Comparison of ENCODE assay signal across 1 cellular context in genomic region chr17:40548982-40549680, GRCh38.
TF ChIP-seq lines count a peak whose summit lies in the region.

No MANE protein-coding gene starts in this region.

TF ChIP-seq in HepG2, 621 proteins besides CTCF, POLR2A, EP300 and RAD21 (continued from another document and continues in another):
- TF ChIP-seq ZBTB25 (CRISPR knock-in tag; IDR thresholded peaks at IDR 0.05) (peak; percentile 98), FOSL2 (CRISPR knock-in tag; IDR thresholded peaks at IDR 0.05) (peak; percentile 92), ZNF746 (CRISPR knock-in tag; IDR thresholded peaks at IDR 0.05) (peak; percentile 82), CEBPB (IDR thresholded peaks at IDR 0.05; ENCODE audit: borderline replicate concordance, low read depth, low read length) (peak; percentile 99), HOXA3 (CRISPR knock-in tag; IDR thresholded peaks at IDR 0.05) (peak; percentile 93), ZNF354B (CRISPR knock-in tag; IDR thresholded peaks at IDR 0.05) (no peak), BORCS8-MEF2B (CRISPR knock-in tag; IDR thresholded peaks at IDR 0.05) (no peak), KDM5A (IDR thresholded peaks at IDR 0.05; ENCODE audit: borderline replicate concordance, low read length) (no peak), CEBPG (CRISPR knock-in tag; IDR thresholded peaks at IDR 0.05) (peak; percentile 100), ZNF3 (CRISPR knock-in tag; IDR thresholded peaks at IDR 0.05) (peak; percentile 72), SP1 (IDR thresholded peaks at IDR 0.05) (no peak), SP1 (CRISPR knock-in tag; IDR thresholded peaks at IDR 0.05) (0 out of 2 replicates have a peak, but pooled peaks have one; percentile 25), ZNF12 (CRISPR knock-in tag; IDR thresholded peaks at IDR 0.05) (peak; percentile 84), TAF15 (IDR thresholded peaks at IDR 0.05; ENCODE audit: low read depth, low read length, poor library complexity, severe bottlenecking) (no peak), STAT6 (CRISPR knock-in tag; IDR thresholded peaks at IDR 0.05; ENCODE audit: borderline replicate concordance) (peak; percentile 75), REXO4 (CRISPR knock-in tag; IDR thresholded peaks at IDR 0.05; ENCODE audit: borderline replicate concordance) (no peak), CBX5 (CRISPR knock-in tag; IDR thresholded peaks at IDR 0.05; ENCODE audit: borderline replicate concordance) (peak; percentile 93), ZNF367 (CRISPR knock-in tag; IDR thresholded peaks at IDR 0.05; ENCODE audit: borderline replicate concordance) (no peak), MED13 (CRISPR knock-in tag; IDR thresholded peaks at IDR 0.05) (peak; percentile 37; the same call in 1 of the 2 replicates), ZNF776 (CRISPR knock-in tag; IDR thresholded peaks at IDR 0.05) (no peak), HES4 (CRISPR knock-in tag; IDR thresholded peaks at IDR 0.05; ENCODE audit: borderline replicate concordance) (no peak; the same call in 1 of the 2 replicates), ZC3H4 (CRISPR knock-in tag; IDR thresholded peaks at IDR 0.05; ENCODE audit: borderline replicate concordance) (no peak), ATF7-NPFF (CRISPR knock-in tag; IDR thresholded peaks at IDR 0.05; ENCODE audit: low read depth) (no peak), HIVEP1 (CRISPR knock-in tag; IDR thresholded peaks at IDR 0.05) (no peak; the same call in 1 of the 2 replicates), ZFP1 (CRISPR knock-in tag; IDR thresholded peaks at IDR 0.05) (peak; percentile 98), ZNF75D (CRISPR knock-in tag; IDR thresholded peaks at IDR 0.05; ENCODE audit: borderline replicate concordance) (no peak), JUND (CRISPR knock-in tag; IDR thresholded peaks at IDR 0.05) (peak; percentile 90), MAZ (IDR thresholded peaks at IDR 0.05; ENCODE audit: borderline replicate concordance, low read depth, low read length) (no peak), MAZ (CRISPR knock-in tag; IDR thresholded peaks at IDR 0.05; ENCODE audit: low read depth) (peak; percentile 45; the same call in 1 of the 2 replicates), GTF3A (CRISPR knock-in tag; conservative IDR thresholded peaks at IDR 0.05) (no peak), ZNF788 (CRISPR knock-in tag; IDR thresholded peaks at IDR 0.05; ENCODE audit: borderline replicate concordance) (peak; percentile 92; the same call in 1 of the 2 replicates), ZNF567 (CRISPR knock-in tag; IDR thresholded peaks at IDR 0.05; ENCODE audit: borderline replicate concordance) (peak; percentile 98), NCOA5 (CRISPR knock-in tag; IDR thresholded peaks at IDR 0.05) (no peak), FOXP1 (IDR thresholded peaks at IDR 0.05) (no peak), FOXP1 (CRISPR knock-in tag; IDR thresholded peaks at IDR 0.05) (peak; percentile 98), KLF12 (CRISPR knock-in tag; IDR thresholded peaks at IDR 0.05; ENCODE audit: borderline replicate concordance) (peak; percentile 52; the same call in 1 of the 2 replicates), KLF11 (CRISPR knock-in tag; IDR thresholded peaks at IDR 0.05) (peak; percentile 94; the same call in 1 of the 2 replicates), CBX2 (IDR thresholded peaks at IDR 0.05; ENCODE audit: low read depth, low read length) (no peak), CBX2 (CRISPR knock-in tag; IDR thresholded peaks at IDR 0.05; ENCODE audit: low read depth) (no peak), TRIM24 (CRISPR knock-in tag; IDR thresholded peaks at IDR 0.05) (0 out of 2 replicates have a peak, but pooled peaks have one; percentile 53), ZBTB3 (CRISPR knock-in tag; IDR thresholded peaks at IDR 0.05; ENCODE audit: borderline replicate concordance, low read depth) (0 out of 2 replicates have a peak, but pooled peaks have one; percentile 53), KDM3A (CRISPR knock-in tag; IDR thresholded peaks at IDR 0.05; ENCODE audit: low read depth) (peak; percentile 99), ZNF670 (CRISPR knock-in tag; IDR thresholded peaks at IDR 0.05; ENCODE audit: borderline replicate concordance) (peak; percentile 89; the same call in 1 of the 2 replicates), TBP (CRISPR knock-in tag; IDR thresholded peaks at IDR 0.05) (no peak), ZNF329 (CRISPR knock-in tag; IDR thresholded peaks at IDR 0.05; ENCODE audit: low read depth) (peak; percentile 78; the same call in 1 of the 2 replicates), YY1 (IDR thresholded peaks at IDR 0.05; ENCODE audit: insufficient read depth, insufficient replicate concordance, low read depth, low read length) (no peak), ZZZ3 (CRISPR knock-in tag; IDR thresholded peaks at IDR 0.05; ENCODE audit: borderline replicate concordance) (peak; percentile 42; the same call in 1 of the 2 replicates), RNF2 (conservative IDR thresholded peaks at IDR 0.05; ENCODE audit: low read depth) (no peak), KMT2B (CRISPR knock-in tag; IDR thresholded peaks at IDR 0.05) (peak; percentile 71)
- TF ChIP-seq, protein P1, sequence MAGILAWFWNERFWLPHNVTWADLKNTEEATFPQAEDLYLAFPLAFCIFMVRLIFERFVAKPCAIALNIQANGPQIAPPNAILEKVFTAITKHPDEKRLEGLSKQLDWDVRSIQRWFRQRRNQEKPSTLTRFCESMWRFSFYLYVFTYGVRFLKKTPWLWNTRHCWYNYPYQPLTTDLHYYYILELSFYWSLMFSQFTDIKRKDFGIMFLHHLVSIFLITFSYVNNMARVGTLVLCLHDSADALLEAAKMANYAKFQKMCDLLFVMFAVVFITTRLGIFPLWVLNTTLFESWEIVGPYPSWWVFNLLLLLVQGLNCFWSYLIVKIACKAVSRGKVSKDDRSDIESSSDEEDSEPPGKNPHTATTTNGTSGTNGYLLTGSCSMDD (CRISPR knock-in tag; IDR thresholded peaks at IDR 0.05) = no peak
- TF ChIP-seq, protein P2, sequence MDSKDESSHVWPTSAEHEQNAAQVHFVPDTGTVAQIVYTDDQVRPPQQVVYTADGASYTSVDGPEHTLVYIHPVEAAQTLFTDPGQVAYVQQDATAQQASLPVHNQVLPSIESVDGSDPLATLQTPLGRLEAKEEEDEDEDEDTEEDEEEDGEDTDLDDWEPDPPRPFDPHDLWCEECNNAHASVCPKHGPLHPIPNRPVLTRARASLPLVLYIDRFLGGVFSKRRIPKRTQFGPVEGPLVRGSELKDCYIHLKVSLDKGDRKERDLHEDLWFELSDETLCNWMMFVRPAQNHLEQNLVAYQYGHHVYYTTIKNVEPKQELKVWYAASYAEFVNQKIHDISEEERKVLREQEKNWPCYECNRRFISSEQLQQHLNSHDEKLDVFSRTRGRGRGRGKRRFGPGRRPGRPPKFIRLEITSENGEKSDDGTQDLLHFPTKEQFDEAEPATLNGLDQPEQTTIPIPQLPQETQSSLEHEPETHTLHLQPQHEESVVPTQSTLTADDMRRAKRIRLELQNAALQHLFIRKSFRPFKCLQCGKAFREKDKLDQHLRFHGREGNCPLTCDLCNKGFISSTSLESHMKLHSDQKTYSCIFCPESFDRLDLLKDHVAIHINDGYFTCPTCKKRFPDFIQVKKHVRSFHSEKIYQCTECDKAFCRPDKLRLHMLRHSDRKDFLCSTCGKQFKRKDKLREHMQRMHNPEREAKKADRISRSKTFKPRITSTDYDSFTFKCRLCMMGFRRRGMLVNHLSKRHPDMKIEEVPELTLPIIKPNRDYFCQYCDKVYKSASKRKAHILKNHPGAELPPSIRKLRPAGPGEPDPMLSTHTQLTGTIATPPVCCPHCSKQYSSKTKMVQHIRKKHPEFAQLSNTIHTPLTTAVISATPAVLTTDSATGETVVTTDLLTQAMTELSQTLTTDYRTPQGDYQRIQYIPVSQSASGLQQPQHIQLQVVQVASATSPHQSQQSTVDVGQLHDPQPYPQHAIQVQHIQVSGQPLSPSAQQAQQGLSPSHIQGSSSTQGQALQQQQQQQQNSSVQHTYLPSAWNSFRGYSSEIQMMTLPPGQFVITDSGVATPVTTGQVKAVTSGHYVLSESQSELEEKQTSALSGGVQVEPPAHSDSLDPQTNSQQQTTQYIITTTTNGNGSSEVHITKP (CRISPR knock-in tag; IDR thresholded peaks at IDR 0.05; ENCODE audit: low read depth) = peak; percentile 75; the same call in 1 of the 2 replicates
- TF ChIP-seq, protein P3, sequence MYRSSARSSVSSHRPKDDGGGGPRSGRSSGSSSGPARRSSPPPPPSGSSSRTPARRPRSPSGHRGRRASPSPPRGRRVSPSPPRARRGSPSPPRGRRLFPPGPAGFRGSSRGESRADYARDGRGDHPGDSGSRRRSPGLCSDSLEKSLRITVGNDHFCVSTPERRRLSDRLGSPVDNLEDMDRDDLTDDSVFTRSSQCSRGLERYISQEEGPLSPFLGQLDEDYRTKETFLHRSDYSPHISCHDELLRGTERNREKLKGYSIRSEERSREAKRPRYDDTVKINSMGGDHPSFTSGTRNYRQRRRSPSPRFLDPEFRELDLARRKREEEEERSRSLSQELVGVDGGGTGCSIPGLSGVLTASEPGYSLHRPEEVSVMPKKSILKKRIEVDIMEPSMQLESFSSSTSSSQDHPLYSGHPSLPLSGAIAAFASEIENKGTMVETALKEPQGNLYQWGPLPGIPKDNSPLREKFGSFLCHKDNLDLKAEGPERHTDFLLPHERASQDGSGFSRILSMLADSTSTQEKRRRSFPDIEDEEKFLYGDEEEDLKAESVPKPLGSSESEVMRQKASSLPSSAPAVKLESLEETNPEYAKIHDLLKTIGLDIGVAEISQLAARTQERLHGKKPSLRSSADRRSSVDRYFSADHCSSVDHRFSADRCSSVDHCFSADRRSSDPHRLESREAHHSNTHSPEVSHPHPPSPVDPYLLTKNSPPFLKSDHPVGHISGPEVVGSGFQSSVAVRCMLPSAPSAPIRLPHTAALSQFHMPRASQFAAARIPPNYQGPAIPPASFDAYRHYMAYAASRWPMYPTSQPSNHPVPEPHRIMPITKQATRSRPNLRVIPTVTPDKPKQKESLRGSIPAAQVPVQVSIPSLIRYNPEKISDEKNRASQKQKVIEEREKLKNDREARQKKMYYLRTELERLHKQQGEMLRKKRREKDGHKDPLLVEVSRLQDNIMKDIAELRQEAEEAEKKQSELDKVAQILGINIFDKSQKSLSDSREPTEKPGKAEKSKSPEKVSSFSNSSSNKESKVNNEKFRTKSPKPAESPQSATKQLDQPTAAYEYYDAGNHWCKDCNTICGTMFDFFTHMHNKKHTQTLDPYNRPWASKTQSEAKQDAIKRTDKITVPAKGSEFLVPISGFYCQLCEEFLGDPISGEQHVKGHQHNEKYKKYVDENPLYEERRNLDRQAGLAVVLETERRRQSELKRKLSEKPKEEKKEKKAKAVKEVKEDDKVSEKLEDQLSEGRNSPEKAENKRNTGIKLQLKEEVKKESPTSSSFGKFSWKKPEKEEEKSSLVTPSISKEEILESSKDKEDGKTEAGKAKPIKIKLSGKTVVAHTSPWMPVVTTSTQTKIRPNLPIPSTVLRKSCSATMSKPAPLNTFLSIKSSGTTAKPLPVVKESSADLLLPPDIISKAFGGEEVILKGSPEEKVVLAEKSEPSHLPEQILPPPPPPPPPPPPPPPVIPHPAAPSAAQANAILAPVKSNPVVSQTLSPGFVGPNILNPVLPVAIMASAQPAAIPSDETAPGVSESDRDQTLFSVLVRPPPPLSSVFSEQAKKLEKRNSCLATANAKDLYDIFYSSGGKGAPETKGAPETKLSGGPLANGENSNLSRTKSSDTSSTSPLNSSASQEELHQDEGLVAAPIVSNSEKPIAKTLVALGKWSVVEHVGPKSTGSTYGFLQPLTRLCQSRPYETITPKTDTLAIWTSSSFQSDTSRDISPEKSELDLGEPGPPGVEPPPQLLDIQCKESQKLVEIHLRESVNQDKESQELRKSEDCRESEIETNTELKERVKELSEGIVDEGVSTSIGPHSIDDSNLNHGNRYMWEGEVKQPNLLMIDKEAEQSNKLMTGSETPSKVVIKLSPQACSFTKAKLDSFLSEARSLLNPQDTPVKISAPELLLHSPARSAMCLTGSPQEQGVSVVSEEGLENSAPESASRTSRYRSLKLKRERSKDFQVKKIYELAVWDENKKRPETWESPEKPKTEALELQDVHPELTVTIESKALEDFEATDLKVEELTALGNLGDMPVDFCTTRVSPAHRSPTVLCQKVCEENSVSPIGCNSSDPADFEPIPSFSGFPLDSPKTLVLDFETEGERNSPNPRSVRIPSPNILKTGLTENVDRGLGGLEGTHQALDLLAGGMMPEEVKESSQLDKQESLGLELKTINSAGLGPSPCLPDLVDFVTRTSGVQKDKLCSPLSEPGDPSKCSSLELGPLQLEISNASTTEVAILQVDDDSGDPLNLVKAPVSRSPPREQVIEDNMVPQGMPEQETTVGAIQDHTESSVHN (CRISPR knock-in tag; IDR thresholded peaks at IDR 0.05) = peak; percentile 91; the same call in 1 of the 2 replicates
- TF ChIP-seq, protein P4, sequence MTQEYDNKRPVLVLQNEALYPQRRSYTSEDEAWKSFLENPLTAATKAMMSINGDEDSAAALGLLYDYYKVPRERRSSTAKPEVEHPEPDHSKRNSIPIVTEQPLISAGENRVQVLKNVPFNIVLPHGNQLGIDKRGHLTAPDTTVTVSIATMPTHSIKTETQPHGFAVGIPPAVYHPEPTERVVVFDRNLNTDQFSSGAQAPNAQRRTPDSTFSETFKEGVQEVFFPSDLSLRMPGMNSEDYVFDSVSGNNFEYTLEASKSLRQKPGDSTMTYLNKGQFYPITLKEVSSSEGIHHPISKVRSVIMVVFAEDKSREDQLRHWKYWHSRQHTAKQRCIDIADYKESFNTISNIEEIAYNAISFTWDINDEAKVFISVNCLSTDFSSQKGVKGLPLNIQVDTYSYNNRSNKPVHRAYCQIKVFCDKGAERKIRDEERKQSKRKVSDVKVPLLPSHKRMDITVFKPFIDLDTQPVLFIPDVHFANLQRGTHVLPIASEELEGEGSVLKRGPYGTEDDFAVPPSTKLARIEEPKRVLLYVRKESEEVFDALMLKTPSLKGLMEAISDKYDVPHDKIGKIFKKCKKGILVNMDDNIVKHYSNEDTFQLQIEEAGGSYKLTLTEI (CRISPR knock-in tag; conservative IDR thresholded peaks at IDR 0.05) = no peak
